1 cellular context compared by ENCODE assay signal in the genomic region with DNA sequence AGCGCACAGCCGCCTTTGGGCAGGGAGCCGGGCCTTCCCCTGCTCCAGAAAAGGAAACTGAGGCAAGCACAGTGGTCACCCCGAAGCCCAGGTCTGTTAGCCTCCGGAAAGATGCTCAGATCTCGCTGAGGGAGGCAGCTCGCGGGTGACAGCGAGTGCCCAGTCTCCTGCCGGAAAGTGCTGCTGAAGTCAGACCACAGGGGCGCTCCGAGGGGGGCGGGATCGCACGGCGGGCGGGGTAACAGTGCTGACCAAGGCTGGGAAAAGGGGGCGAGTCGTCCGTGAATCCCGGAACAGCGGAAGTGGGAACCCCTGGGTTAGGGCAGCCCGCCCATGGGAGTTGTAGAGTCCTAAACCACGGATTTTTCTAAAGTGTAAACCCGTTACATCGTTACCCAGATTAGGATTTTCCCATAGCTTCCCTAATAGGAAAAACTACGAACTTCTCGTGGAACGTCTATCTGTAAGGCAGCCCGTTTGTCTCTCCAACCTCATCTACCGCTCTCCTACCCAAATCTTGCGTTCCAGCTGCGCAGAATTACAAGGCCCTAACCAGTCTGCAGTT.
TF ChIP-seq lines count a peak whose summit lies in the region.

No MANE protein-coding gene starts in this region.

TF ChIP-seq in HepG2, 621 proteins besides CTCF, POLR2A, EP300 and RAD21 (continued from another document and continues in another):
- TF ChIP-seq, protein P1, sequence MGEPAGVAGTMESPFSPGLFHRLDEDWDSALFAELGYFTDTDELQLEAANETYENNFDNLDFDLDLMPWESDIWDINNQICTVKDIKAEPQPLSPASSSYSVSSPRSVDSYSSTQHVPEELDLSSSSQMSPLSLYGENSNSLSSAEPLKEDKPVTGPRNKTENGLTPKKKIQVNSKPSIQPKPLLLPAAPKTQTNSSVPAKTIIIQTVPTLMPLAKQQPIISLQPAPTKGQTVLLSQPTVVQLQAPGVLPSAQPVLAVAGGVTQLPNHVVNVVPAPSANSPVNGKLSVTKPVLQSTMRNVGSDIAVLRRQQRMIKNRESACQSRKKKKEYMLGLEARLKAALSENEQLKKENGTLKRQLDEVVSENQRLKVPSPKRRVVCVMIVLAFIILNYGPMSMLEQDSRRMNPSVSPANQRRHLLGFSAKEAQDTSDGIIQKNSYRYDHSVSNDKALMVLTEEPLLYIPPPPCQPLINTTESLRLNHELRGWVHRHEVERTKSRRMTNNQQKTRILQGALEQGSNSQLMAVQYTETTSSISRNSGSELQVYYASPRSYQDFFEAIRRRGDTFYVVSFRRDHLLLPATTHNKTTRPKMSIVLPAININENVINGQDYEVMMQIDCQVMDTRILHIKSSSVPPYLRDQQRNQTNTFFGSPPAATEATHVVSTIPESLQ (CRISPR knock-in tag; conservative IDR thresholded peaks at IDR 0.05), result no peak
- TF ChIP-seq ZMAT3 (CRISPR knock-in tag; conservative IDR thresholded peaks at IDR 0.05) (no peak), NR2C2 (CRISPR knock-in tag; IDR thresholded peaks at IDR 0.05; ENCODE audit: borderline replicate concordance) (no peak), RFX5 (IDR thresholded peaks at IDR 0.05; ENCODE audit: low read depth, low read length) (no peak), ZNF749 (CRISPR knock-in tag; IDR thresholded peaks at IDR 0.05; ENCODE audit: borderline replicate concordance) (no peak), NR3C1 (CRISPR knock-in tag; IDR thresholded peaks at IDR 0.05) (no peak), SMARCC2 (IDR thresholded peaks at IDR 0.05) (no peak; the same call in 1 of the 2 replicates), RFXANK (CRISPR knock-in tag; IDR thresholded peaks at IDR 0.05) (no peak), ZNF451 (CRISPR knock-in tag; IDR thresholded peaks at IDR 0.05) (no peak), ZNF225 (CRISPR knock-in tag; IDR thresholded peaks at IDR 0.05) (no peak), ARNT (IDR thresholded peaks at IDR 0.05) (no peak), KDM1A (CRISPR knock-in tag; IDR thresholded peaks at IDR 0.05) (peak; percentile 68; the same call in 1 of the 2 replicates), PCBP2 (optimal IDR thresholded peaks at IDR 0.05; ENCODE audit: low read depth, low read length, poor library complexity, severe bottlenecking) (no peak), ZNF296 (CRISPR knock-in tag; conservative IDR thresholded peaks at IDR 0.05) (no peak), ZNF282 (IDR thresholded peaks at IDR 0.05; ENCODE audit: partially characterized antibody) (no peak), FOSL2 (CRISPR knock-in tag; IDR thresholded peaks at IDR 0.05) (no peak), SP5 (CRISPR knock-in tag; IDR thresholded peaks at IDR 0.05; ENCODE audit: borderline replicate concordance, low read depth) (peak; percentile 57; the same call in 1 of the 2 replicates), KLF12 (CRISPR knock-in tag; IDR thresholded peaks at IDR 0.05; ENCODE audit: borderline replicate concordance) (no peak), THYN1 (CRISPR knock-in tag; IDR thresholded peaks at IDR 0.05; ENCODE audit: borderline replicate concordance, low read depth) (no peak), ZSCAN22 (CRISPR knock-in tag; IDR thresholded peaks at IDR 0.05) (no peak), TGIF2 (CRISPR knock-in tag; IDR thresholded peaks at IDR 0.05) (0 out of 2 replicates have a peak, but pooled peaks have one; percentile 0), HNF4G (IDR thresholded peaks at IDR 0.05; ENCODE audit: borderline replicate concordance, low read depth, low read length) (no peak), HNF4G (CRISPR knock-in tag; IDR thresholded peaks at IDR 0.05; ENCODE audit: borderline replicate concordance, low read depth) (no peak), SMAD3 (CRISPR knock-in tag; IDR thresholded peaks at IDR 0.05) (no peak), ISX (CRISPR knock-in tag; conservative IDR thresholded peaks at IDR 0.05) (no peak), RBAK (CRISPR knock-in tag; IDR thresholded peaks at IDR 0.05) (no peak), PRMT3 (CRISPR knock-in tag; IDR thresholded peaks at IDR 0.05; ENCODE audit: borderline replicate concordance, low read depth) (no peak)
- TF ChIP-seq, protein P2, sequence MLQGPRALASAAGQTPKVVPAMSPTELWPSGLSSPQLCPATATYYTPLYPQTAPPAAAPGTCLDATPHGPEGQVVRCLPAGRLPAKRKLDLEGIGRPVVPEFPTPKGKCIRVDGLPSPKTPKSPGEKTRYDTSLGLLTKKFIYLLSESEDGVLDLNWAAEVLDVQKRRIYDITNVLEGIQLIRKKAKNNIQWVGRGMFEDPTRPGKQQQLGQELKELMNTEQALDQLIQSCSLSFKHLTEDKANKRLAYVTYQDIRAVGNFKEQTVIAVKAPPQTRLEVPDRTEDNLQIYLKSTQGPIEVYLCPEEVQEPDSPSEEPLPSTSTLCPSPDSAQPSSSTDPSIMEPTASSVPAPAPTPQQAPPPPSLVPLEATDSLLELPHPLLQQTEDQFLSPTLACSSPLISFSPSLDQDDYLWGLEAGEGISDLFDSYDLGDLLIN (CRISPR knock-in tag; IDR thresholded peaks at IDR 0.05; ENCODE audit: borderline replicate concordance), result peak; percentile 81
- TF ChIP-seq, protein P3, sequence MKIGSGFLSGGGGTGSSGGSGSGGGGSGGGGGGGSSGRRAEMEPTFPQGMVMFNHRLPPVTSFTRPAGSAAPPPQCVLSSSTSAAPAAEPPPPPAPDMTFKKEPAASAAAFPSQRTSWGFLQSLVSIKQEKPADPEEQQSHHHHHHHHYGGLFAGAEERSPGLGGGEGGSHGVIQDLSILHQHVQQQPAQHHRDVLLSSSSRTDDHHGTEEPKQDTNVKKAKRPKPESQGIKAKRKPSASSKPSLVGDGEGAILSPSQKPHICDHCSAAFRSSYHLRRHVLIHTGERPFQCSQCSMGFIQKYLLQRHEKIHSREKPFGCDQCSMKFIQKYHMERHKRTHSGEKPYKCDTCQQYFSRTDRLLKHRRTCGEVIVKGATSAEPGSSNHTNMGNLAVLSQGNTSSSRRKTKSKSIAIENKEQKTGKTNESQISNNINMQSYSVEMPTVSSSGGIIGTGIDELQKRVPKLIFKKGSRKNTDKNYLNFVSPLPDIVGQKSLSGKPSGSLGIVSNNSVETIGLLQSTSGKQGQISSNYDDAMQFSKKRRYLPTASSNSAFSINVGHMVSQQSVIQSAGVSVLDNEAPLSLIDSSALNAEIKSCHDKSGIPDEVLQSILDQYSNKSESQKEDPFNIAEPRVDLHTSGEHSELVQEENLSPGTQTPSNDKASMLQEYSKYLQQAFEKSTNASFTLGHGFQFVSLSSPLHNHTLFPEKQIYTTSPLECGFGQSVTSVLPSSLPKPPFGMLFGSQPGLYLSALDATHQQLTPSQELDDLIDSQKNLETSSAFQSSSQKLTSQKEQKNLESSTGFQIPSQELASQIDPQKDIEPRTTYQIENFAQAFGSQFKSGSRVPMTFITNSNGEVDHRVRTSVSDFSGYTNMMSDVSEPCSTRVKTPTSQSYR (CRISPR knock-in tag; IDR thresholded peaks at IDR 0.05; ENCODE audit: borderline replicate concordance), result no peak
- TF ChIP-seq, protein P4, sequence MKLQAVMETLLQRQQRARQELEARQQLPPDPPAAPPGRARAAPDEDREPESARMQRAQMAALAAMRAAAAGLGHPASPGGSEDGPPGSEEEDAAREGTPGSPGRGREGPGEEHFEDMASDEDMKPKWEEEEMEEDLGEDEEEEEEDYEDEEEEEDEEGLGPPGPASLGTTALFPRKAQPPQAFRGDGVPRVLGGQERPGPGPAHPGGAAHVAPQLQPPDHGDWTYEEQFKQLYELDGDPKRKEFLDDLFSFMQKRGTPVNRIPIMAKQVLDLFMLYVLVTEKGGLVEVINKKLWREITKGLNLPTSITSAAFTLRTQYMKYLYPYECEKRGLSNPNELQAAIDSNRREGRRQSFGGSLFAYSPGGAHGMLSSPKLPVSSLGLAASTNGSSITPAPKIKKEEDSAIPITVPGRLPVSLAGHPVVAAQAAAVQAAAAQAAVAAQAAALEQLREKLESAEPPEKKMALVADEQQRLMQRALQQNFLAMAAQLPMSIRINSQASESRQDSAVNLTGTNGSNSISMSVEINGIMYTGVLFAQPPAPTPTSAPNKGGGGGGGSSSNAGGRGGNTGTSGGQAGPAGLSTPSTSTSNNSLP (IDR thresholded peaks at IDR 0.05; ENCODE audit: low read depth, low read length), result no peak
- TF ChIP-seq, protein P5, sequence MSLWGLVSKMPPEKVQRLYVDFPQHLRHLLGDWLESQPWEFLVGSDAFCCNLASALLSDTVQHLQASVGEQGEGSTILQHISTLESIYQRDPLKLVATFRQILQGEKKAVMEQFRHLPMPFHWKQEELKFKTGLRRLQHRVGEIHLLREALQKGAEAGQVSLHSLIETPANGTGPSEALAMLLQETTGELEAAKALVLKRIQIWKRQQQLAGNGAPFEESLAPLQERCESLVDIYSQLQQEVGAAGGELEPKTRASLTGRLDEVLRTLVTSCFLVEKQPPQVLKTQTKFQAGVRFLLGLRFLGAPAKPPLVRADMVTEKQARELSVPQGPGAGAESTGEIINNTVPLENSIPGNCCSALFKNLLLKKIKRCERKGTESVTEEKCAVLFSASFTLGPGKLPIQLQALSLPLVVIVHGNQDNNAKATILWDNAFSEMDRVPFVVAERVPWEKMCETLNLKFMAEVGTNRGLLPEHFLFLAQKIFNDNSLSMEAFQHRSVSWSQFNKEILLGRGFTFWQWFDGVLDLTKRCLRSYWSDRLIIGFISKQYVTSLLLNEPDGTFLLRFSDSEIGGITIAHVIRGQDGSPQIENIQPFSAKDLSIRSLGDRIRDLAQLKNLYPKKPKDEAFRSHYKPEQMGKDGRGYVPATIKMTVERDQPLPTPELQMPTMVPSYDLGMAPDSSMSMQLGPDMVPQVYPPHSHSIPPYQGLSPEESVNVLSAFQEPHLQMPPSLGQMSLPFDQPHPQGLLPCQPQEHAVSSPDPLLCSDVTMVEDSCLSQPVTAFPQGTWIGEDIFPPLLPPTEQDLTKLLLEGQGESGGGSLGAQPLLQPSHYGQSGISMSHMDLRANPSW (CRISPR knock-in tag; IDR thresholded peaks at IDR 0.05; ENCODE audit: borderline replicate concordance), result no peak
- TF ChIP-seq, protein P6, sequence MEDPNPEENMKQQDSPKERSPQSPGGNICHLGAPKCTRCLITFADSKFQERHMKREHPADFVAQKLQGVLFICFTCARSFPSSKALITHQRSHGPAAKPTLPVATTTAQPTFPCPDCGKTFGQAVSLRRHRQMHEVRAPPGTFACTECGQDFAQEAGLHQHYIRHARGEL (CRISPR knock-in tag; IDR thresholded peaks at IDR 0.05), result no peak
- TF ChIP-seq, protein P7, sequence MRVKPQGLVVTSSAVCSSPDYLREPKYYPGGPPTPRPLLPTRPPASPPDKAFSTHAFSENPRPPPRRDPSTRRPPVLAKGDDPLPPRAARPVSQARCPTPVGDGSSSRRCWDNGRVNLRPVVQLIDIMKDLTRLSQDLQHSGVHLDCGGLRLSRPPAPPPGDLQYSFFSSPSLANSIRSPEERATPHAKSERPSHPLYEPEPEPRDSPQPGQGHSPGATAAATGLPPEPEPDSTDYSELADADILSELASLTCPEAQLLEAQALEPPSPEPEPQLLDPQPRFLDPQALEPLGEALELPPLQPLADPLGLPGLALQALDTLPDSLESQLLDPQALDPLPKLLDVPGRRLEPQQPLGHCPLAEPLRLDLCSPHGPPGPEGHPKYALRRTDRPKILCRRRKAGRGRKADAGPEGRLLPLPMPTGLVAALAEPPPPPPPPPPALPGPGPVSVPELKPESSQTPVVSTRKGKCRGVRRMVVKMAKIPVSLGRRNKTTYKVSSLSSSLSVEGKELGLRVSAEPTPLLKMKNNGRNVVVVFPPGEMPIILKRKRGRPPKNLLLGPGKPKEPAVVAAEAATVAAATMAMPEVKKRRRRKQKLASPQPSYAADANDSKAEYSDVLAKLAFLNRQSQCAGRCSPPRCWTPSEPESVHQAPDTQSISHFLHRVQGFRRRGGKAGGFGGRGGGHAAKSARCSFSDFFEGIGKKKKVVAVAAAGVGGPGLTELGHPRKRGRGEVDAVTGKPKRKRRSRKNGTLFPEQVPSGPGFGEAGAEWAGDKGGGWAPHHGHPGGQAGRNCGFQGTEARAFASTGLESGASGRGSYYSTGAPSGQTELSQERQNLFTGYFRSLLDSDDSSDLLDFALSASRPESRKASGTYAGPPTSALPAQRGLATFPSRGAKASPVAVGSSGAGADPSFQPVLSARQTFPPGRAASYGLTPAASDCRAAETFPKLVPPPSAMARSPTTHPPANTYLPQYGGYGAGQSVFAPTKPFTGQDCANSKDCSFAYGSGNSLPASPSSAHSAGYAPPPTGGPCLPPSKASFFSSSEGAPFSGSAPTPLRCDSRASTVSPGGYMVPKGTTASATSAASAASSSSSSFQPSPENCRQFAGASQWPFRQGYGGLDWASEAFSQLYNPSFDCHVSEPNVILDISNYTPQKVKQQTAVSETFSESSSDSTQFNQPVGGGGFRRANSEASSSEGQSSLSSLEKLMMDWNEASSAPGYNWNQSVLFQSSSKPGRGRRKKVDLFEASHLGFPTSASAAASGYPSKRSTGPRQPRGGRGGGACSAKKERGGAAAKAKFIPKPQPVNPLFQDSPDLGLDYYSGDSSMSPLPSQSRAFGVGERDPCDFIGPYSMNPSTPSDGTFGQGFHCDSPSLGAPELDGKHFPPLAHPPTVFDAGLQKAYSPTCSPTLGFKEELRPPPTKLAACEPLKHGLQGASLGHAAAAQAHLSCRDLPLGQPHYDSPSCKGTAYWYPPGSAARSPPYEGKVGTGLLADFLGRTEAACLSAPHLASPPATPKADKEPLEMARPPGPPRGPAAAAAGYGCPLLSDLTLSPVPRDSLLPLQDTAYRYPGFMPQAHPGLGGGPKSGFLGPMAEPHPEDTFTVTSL (CRISPR knock-in tag; IDR thresholded peaks at IDR 0.05; ENCODE audit: borderline replicate concordance), result no peak
- TF ChIP-seq, protein P8, sequence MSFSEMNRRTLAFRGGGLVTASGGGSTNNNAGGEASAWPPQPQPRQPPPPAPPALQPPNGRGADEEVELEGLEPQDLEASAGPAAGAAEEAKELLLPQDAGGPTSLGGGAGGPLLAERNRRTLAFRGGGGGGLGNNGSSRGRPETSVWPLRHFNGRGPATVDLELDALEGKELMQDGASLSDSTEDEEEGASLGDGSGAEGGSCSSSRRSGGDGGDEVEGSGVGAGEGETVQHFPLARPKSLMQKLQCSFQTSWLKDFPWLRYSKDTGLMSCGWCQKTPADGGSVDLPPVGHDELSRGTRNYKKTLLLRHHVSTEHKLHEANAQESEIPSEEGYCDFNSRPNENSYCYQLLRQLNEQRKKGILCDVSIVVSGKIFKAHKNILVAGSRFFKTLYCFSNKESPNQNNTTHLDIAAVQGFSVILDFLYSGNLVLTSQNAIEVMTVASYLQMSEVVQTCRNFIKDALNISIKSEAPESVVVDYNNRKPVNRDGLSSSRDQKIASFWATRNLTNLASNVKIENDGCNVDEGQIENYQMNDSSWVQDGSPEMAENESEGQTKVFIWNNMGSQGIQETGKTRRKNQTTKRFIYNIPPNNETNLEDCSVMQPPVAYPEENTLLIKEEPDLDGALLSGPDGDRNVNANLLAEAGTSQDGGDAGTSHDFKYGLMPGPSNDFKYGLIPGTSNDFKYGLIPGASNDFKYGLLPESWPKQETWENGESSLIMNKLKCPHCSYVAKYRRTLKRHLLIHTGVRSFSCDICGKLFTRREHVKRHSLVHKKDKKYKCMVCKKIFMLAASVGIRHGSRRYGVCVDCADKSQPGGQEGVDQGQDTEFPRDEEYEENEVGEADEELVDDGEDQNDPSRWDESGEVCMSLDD (CRISPR knock-in tag; IDR thresholded peaks at IDR 0.05; ENCODE audit: borderline replicate concordance), result peak; percentile 84
- TF ChIP-seq, protein P9, sequence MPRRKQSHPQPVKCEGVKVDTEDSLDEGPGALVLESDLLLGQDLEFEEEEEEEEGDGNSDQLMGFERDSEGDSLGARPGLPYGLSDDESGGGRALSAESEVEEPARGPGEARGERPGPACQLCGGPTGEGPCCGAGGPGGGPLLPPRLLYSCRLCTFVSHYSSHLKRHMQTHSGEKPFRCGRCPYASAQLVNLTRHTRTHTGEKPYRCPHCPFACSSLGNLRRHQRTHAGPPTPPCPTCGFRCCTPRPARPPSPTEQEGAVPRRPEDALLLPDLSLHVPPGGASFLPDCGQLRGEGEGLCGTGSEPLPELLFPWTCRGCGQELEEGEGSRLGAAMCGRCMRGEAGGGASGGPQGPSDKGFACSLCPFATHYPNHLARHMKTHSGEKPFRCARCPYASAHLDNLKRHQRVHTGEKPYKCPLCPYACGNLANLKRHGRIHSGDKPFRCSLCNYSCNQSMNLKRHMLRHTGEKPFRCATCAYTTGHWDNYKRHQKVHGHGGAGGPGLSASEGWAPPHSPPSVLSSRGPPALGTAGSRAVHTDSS (CRISPR knock-in tag; conservative IDR thresholded peaks at IDR 0.05), result no peak
